Comparison of ENCODE assay signal across 8 cellular contexts in genomic region chr22:50308597-50308935, GRCh38. TPM values are rescaled to one million over a fixed set of nuclear protein-coding genes. Genes with fewer than 3 reads are reported as not detected.
A peak's percentile ranks its signal among the peaks of the same experiment; 100 is the strongest.
DNase-seq lines count a peak whose midpoint lies in the region; ATAC-seq lines count a peak whose summit lies in the region.

No MANE protein-coding gene starts in this region.

- no peak overlapping the region for H3K27ac Mint-ChIP-seq in activated CD4-positive, alpha-beta memory T cell treated with anti-CD3 and anti-CD28 coated beads, Interleukin-2, amount 10 ng/mL, durations not matched to agents 7 days and 5 days
- no peak overlapping the region for H3K27ac Mint-ChIP-seq in activated CD4-positive, alpha-beta memory T cell treated with anti-CD3 and anti-CD28 coated beads for 36 hours
- H3K27ac Mint-ChIP-seq in activated T-helper 17 cell treated with anti-CD3 and anti-CD28 coated beads, Interleukin-2, amount 50 U/mL, for 72 hours = peak overlapping the region; percentile 42
- H3K27ac Mint-ChIP-seq in immature natural killer cell = peak overlapping the region in 1 of 6 donors; percentile 64
- H3K27ac Mint-ChIP-seq in stimulated activated naive B cell treated with anti-CD40 and anti-IgM and Interleukin-4, amounts not matched to agents 10 μg/mL and 1 μg/mL and 100 μg/mL, for 72 hours = peak overlapping the region; percentile 15

- peak overlapping the region; percentile 44 for H3K4me3 Mint-ChIP-seq in activated CD4-positive, alpha-beta memory T cell treated with anti-CD3 and anti-CD28 coated beads, Interleukin-2, amount 10 ng/mL, durations not matched to agents 7 days and 5 days
- H3K4me3 Mint-ChIP-seq in activated CD4-positive, alpha-beta memory T cell treated with anti-CD3 and anti-CD28 coated beads for 36 hours = no peak overlapping the region
- peak overlapping the region; percentile 21 for H3K4me3 Mint-ChIP-seq in activated T-helper 17 cell treated with anti-CD3 and anti-CD28 coated beads, Interleukin-2, amount 50 U/mL, for 72 hours
- peak overlapping the region in 4 of 5 donors; percentile 5 to 59 (median 27) for H3K4me3 Mint-ChIP-seq in immature natural killer cell
- H3K4me3 Mint-ChIP-seq in stimulated activated naive B cell treated with anti-CD40 and anti-IgM and Interleukin-4, amounts not matched to agents 10 μg/mL and 1 μg/mL and 100 μg/mL, for 72 hours = peak overlapping the region; percentile 10 to 25

- no peak for DNase-seq in activated CD4-positive, alpha-beta memory T cell treated with anti-CD3 and anti-CD28 coated beads, Interleukin-2, amount 10 ng/mL, durations not matched to agents 7 days and 5 days
- no peak for DNase-seq in activated CD4-positive, alpha-beta memory T cell treated with anti-CD3 and anti-CD28 coated beads for 36 hours
- no peak for DNase-seq in immature natural killer cell
- no peak for DNase-seq in stimulated activated naive B cell treated with anti-CD40 and anti-IgM and Interleukin-4, amounts not matched to agents 10 μg/mL and 1 μg/mL and 100 μg/mL, for 72 hours
- DNase-seq in DMS153 (lab: John Stamatoyannopoulos, UW) = no peak
- no peak for DNase-seq in activated naive CD4-positive, alpha-beta T cell treated with anti-CD3 and anti-CD28 coated beads, Interleukin-2, amount 50 U/mL, for 16 hours

- H3K9me3 Mint-ChIP-seq in activated CD4-positive, alpha-beta memory T cell treated with anti-CD3 and anti-CD28 coated beads, Interleukin-2, amount 10 ng/mL, durations not matched to agents 7 days and 5 days = no peaks in the 10 kb centered on the region
- H3K9me3 Mint-ChIP-seq in activated CD4-positive, alpha-beta memory T cell treated with anti-CD3 and anti-CD28 coated beads for 36 hours = no peaks in the 10 kb centered on the region
- no peaks in the 10 kb centered on the region for H3K9me3 Mint-ChIP-seq in activated T-helper 17 cell treated with anti-CD3 and anti-CD28 coated beads, Interleukin-2, amount 50 U/mL, for 72 hours
- H3K9me3 Mint-ChIP-seq in immature natural killer cell = no peaks in the 10 kb centered on the region
- H3K9me3 Mint-ChIP-seq in stimulated activated naive B cell treated with anti-CD40 and anti-IgM and Interleukin-4, amounts not matched to agents 10 μg/mL and 1 μg/mL and 100 μg/mL, for 72 hours = no peaks in the 10 kb centered on the region

- intact Hi-C loops in activated CD4-positive, alpha-beta memory T cell treated with anti-CD3 and anti-CD28 coated beads for 36 hours (cut with micrococcal nuclease) = loop anchor here (1.0 kb wide), 1 partner anchor 30 kb away; no protein-coding TSS in a partner anchor

- CTCF ChIA-PET in activated CD4-positive, alpha-beta memory T cell treated with anti-CD3 and anti-CD28 coated beads, Interleukin-2, amount 10 ng/mL, durations not matched to agents 7 days and 5 days (lab: Charles Lee) = interaction anchor here (0.8 to 1.2 kb wide), 2 partner anchors 19 to 64 kb away, joined by 3 read pairs; partner anchors contain the start of gene TUBGCP6
- CTCF ChIA-PET in activated CD4-positive, alpha-beta memory T cell treated with anti-CD3 and anti-CD28 coated beads for 36 hours (lab: Charles Lee) = no interaction called here

- H3K27me3 Mint-ChIP-seq in activated CD4-positive, alpha-beta memory T cell treated with anti-CD3 and anti-CD28 coated beads, Interleukin-2, amount 10 ng/mL, durations not matched to agents 7 days and 5 days = peaks cover 9% of the 10 kb centered on the region
- peaks cover 13% of the 10 kb centered on the region for H3K27me3 Mint-ChIP-seq in activated CD4-positive, alpha-beta memory T cell treated with anti-CD3 and anti-CD28 coated beads for 36 hours
- peaks cover 6% of the 10 kb centered on the region for H3K27me3 Mint-ChIP-seq in activated T-helper 17 cell treated with anti-CD3 and anti-CD28 coated beads, Interleukin-2, amount 50 U/mL, for 72 hours
- H3K27me3 Mint-ChIP-seq in immature natural killer cell (ENCODE audit: low read depth in 3 of 3) = peaks cover 0 to 3% (median 2%) of the 10 kb centered on the region in 3 donors
- peaks cover 0 to 17% of the 10 kb centered on the region in 2 donors for H3K27me3 Mint-ChIP-seq in stimulated activated naive B cell treated with anti-CD40 and anti-IgM and Interleukin-4, amounts not matched to agents 10 μg/mL and 1 μg/mL and 100 μg/mL, for 72 hours

- H3K4me1 Mint-ChIP-seq in activated CD4-positive, alpha-beta memory T cell treated with anti-CD3 and anti-CD28 coated beads, Interleukin-2, amount 10 ng/mL, durations not matched to agents 7 days and 5 days = peaks cover 24% of the 10 kb centered on the region
- H3K4me1 Mint-ChIP-seq in activated CD4-positive, alpha-beta memory T cell treated with anti-CD3 and anti-CD28 coated beads for 36 hours (ENCODE audit: low read depth) = peaks cover 6% of the 10 kb centered on the region
- peaks cover 5% of the 10 kb centered on the region for H3K4me1 Mint-ChIP-seq in activated T-helper 17 cell treated with anti-CD3 and anti-CD28 coated beads, Interleukin-2, amount 50 U/mL, for 72 hours
- peaks cover 0 to 3% of the 10 kb centered on the region in 2 donors for H3K4me1 Mint-ChIP-seq in immature natural killer cell
- H3K4me1 Mint-ChIP-seq in stimulated activated naive B cell treated with anti-CD40 and anti-IgM and Interleukin-4, amounts not matched to agents 10 μg/mL and 1 μg/mL and 100 μg/mL, for 72 hours = peaks cover 39 to 48% of the 10 kb centered on the region in 2 donors

- H3K36me3 Mint-ChIP-seq in activated CD4-positive, alpha-beta memory T cell treated with anti-CD3 and anti-CD28 coated beads, Interleukin-2, amount 10 ng/mL, durations not matched to agents 7 days and 5 days (ENCODE audit: low read depth) = no peaks in the 10 kb centered on the region
- no peaks in the 10 kb centered on the region for H3K36me3 Mint-ChIP-seq in activated CD4-positive, alpha-beta memory T cell treated with anti-CD3 and anti-CD28 coated beads for 36 hours
- H3K36me3 Mint-ChIP-seq in activated T-helper 17 cell treated with anti-CD3 and anti-CD28 coated beads, Interleukin-2, amount 50 U/mL, for 72 hours (ENCODE audit: low read depth) = no peaks in the 10 kb centered on the region
- no peaks in the 10 kb centered on the region for H3K36me3 Mint-ChIP-seq in immature natural killer cell
- H3K36me3 Mint-ChIP-seq in stimulated activated naive B cell treated with anti-CD40 and anti-IgM and Interleukin-4, amounts not matched to agents 10 μg/mL and 1 μg/mL and 100 μg/mL, for 72 hours = no peaks in the 10 kb centered on the region

- ATAC-seq in activated T-helper 17 cell treated with anti-CD3 and anti-CD28 coated beads, Interleukin-2, amount 50 U/mL, for 72 hours (replicated peaks) = no peak
- no peak for ATAC-seq in stimulated activated naive B cell treated with anti-CD40 and anti-IgM and Interleukin-4, amounts not matched to agents 10 μg/mL and 1 μg/mL and 100 μg/mL, for 72 hours (replicated peaks)
- ATAC-seq in HG02571 (IDR thresholded peaks at IDR 0.05; ENCODE audit: unreplicated experiment) = no peak

- POLR2A ChIA-PET in activated CD4-positive, alpha-beta memory T cell treated with anti-CD3 and anti-CD28 coated beads, Interleukin-2, amount 10 ng/mL, durations not matched to agents 7 days and 5 days (lab: Charles Lee) = interaction anchor here (1.4 kb wide), 1 partner anchor 15 kb away, joined by 3 read pairs; no protein-coding TSS in a partner anchor
- POLR2A ChIA-PET in activated CD4-positive, alpha-beta memory T cell treated with anti-CD3 and anti-CD28 coated beads for 36 hours (lab: Charles Lee) = no interaction called here

RNA-seq across cellular contexts. Expression of gene PLXNB2, which starts 1.1 kb away (rescaled TPM):
- 10 to 100 TPM; 21.5 to 23.5 TPM for total RNA-seq in activated CD4-positive, alpha-beta memory T cell treated with anti-CD3 and anti-CD28 coated beads, Interleukin-2, amount 10 ng/mL, durations not matched to agents 7 days and 5 days
- 1 to 10 TPM; 6.3 to 8.3 TPM for total RNA-seq in activated CD4-positive, alpha-beta memory T cell treated with anti-CD3 and anti-CD28 coated beads for 36 hours
- total RNA-seq in activated T-helper 17 cell treated with anti-CD3 and anti-CD28 coated beads, Interleukin-2, amount 50 U/mL, for 72 hours = 10 to 100 TPM; 29.1 to 30.4 TPM
- polyA plus RNA-seq in immature natural killer cell = 1 to 10 TPM in 2 of 3 donors, not detected in 1; 1.1 to 1.6 TPM

RNA-seq across cellular contexts. Expression of gene DENND6B, which starts 18.2 kb away (rescaled TPM):
- total RNA-seq in activated CD4-positive, alpha-beta memory T cell treated with anti-CD3 and anti-CD28 coated beads, Interleukin-2, amount 10 ng/mL, durations not matched to agents 7 days and 5 days = 1 to 10 TPM; 5.0 to 5.6 TPM
- 1 to 10 TPM; 3.5 to 3.6 TPM for total RNA-seq in activated CD4-positive, alpha-beta memory T cell treated with anti-CD3 and anti-CD28 coated beads for 36 hours
- total RNA-seq in activated T-helper 17 cell treated with anti-CD3 and anti-CD28 coated beads, Interleukin-2, amount 50 U/mL, for 72 hours = 1 to 10 TPM; 3.2 to 6.5 TPM
- under 1 TPM in 2 of 3 donors, not detected in 1; 0.23 to 0.34 TPM for polyA plus RNA-seq in immature natural killer cell

RNA-seq across cellular contexts. Expression of gene PPP6R2, which starts 34.6 kb away (rescaled TPM):
- 10 to 100 TPM; 56.5 to 58.9 TPM for total RNA-seq in activated CD4-positive, alpha-beta memory T cell treated with anti-CD3 and anti-CD28 coated beads, Interleukin-2, amount 10 ng/mL, durations not matched to agents 7 days and 5 days
- total RNA-seq in activated CD4-positive, alpha-beta memory T cell treated with anti-CD3 and anti-CD28 coated beads for 36 hours = 10 to 100 TPM; 41.2 to 41.7 TPM
- 10 to 100 TPM; 45.6 to 46.6 TPM for total RNA-seq in activated T-helper 17 cell treated with anti-CD3 and anti-CD28 coated beads, Interleukin-2, amount 50 U/mL, for 72 hours
- polyA plus RNA-seq in immature natural killer cell = 10 to 100 TPM; 13.5 to 43.5 (median 19.6) TPM

RNA-seq across cellular contexts. Expression of gene MAPK11, which starts 38.4 kb away (rescaled TPM):
- total RNA-seq in activated CD4-positive, alpha-beta memory T cell treated with anti-CD3 and anti-CD28 coated beads, Interleukin-2, amount 10 ng/mL, durations not matched to agents 7 days and 5 days = 10 to 100 TPM; 13.4 to 14.2 TPM
- total RNA-seq in activated CD4-positive, alpha-beta memory T cell treated with anti-CD3 and anti-CD28 coated beads for 36 hours = 10 to 100 TPM; 23.1 to 24.6 TPM
- total RNA-seq in activated T-helper 17 cell treated with anti-CD3 and anti-CD28 coated beads, Interleukin-2, amount 50 U/mL, for 72 hours = 10 to 100 TPM; 20.9 to 21.7 TPM
- polyA plus RNA-seq in immature natural killer cell = under 1 TPM in 2 of 3 donors, not detected in 1; 0.12 to 0.22 TPM

RNA-seq across cellular contexts. Expression of gene MAPK12, which starts 47.1 kb away (rescaled TPM):
- 1 to 10 TPM; 4.8 to 5.8 TPM for total RNA-seq in activated CD4-positive, alpha-beta memory T cell treated with anti-CD3 and anti-CD28 coated beads, Interleukin-2, amount 10 ng/mL, durations not matched to agents 7 days and 5 days
- 1 to 10 TPM; 9.1 to 9.7 TPM for total RNA-seq in activated CD4-positive, alpha-beta memory T cell treated with anti-CD3 and anti-CD28 coated beads for 36 hours
- 10 to 100 TPM in 1 of 2 donors, 1 to 10 TPM in 1; 5.0 to 14.8 TPM for total RNA-seq in activated T-helper 17 cell treated with anti-CD3 and anti-CD28 coated beads, Interleukin-2, amount 50 U/mL, for 72 hours
- under 1 TPM in 2 of 3 donors, not detected in 1; 0.13 to 0.31 TPM for polyA plus RNA-seq in immature natural killer cell

Comparison
In these comparisons a context has a peak if more than half of its experiments do, and no peak if none do; other contexts are left out.
1. H3K27ac Mint-ChIP-seq: peak in activated T-helper 17 cell treated with anti-CD3 and anti-CD28 coated beads, Interleukin-2, amount 50 U/mL, for 72 hours (single experiment) and stimulated activated naive B cell treated with anti-CD40 and anti-IgM and Interleukin-4, amounts not matched to agents 10 μg/mL and 1 μg/mL and 100 μg/mL, for 72 hours (single experiment); none in activated CD4-positive, alpha-beta memory T cell treated with anti-CD3 and anti-CD28 coated beads, Interleukin-2, amount 10 ng/mL, durations not matched to agents 7 days and 5 days (single experiment) and activated CD4-positive, alpha-beta memory T cell treated with anti-CD3 and anti-CD28 coated beads for 36 hours (single experiment).